1 cellular context compared by ENCODE assay signal in the genomic region with DNA sequence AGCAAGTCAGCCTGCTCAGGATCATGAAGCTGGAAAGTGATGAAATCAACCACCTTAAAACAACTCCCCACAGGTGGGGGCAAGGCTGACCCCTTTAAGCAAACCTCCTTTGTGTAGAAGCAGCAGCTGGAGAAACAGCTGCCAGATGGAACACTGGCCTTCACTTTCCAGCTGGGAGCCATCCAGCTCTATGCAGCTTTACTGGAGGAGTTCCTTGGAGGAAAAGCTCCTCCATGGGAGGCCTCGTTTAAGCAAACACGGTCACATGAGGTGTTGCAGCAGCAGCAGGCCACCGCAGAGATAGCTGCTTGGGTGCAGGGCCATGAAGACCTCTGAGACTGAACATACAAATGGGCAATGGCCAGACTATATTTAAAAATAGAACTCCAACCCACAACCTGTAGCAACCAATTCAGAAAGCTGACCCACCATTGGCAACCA.
TF ChIP-seq lines count a peak whose summit lies in the region.

No MANE protein-coding gene starts in this region.

TF ChIP-seq in K562, 482 proteins besides CTCF, POLR2A, EP300 and RAD21 (continued from another document and continues in another):
- TF ChIP-seq, protein P1, sequence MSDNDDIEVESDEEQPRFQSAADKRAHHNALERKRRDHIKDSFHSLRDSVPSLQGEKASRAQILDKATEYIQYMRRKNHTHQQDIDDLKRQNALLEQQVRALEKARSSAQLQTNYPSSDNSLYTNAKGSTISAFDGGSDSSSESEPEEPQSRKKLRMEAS (CRISPR knock-in tag; IDR thresholded peaks at IDR 0.05) = no peak
- TF ChIP-seq ZBTB17 (CRISPR knock-in tag; IDR thresholded peaks at IDR 0.05) = 0 out of 2 replicates have a peak, but pooled peaks have one; percentile 39
- no peak for TF ChIP-seq CSDE1 (IDR thresholded peaks at IDR 0.05)
- TF ChIP-seq ZBTB7A (IDR thresholded peaks at IDR 0.05; ENCODE audit: borderline replicate concordance, control insufficient read depth, low read depth, low read length) = no peak
- no peak for TF ChIP-seq KLF1 (tag; IDR thresholded peaks at IDR 0.05)
- TF ChIP-seq CHD1 (IDR thresholded peaks at IDR 0.05; ENCODE audit: low read length) = no peak
- peak; percentile 25; the same call in 1 of the 2 replicates for TF ChIP-seq CXXC5 (CRISPR knock-in tag; IDR thresholded peaks at IDR 0.05)
- TF ChIP-seq, protein P2, sequence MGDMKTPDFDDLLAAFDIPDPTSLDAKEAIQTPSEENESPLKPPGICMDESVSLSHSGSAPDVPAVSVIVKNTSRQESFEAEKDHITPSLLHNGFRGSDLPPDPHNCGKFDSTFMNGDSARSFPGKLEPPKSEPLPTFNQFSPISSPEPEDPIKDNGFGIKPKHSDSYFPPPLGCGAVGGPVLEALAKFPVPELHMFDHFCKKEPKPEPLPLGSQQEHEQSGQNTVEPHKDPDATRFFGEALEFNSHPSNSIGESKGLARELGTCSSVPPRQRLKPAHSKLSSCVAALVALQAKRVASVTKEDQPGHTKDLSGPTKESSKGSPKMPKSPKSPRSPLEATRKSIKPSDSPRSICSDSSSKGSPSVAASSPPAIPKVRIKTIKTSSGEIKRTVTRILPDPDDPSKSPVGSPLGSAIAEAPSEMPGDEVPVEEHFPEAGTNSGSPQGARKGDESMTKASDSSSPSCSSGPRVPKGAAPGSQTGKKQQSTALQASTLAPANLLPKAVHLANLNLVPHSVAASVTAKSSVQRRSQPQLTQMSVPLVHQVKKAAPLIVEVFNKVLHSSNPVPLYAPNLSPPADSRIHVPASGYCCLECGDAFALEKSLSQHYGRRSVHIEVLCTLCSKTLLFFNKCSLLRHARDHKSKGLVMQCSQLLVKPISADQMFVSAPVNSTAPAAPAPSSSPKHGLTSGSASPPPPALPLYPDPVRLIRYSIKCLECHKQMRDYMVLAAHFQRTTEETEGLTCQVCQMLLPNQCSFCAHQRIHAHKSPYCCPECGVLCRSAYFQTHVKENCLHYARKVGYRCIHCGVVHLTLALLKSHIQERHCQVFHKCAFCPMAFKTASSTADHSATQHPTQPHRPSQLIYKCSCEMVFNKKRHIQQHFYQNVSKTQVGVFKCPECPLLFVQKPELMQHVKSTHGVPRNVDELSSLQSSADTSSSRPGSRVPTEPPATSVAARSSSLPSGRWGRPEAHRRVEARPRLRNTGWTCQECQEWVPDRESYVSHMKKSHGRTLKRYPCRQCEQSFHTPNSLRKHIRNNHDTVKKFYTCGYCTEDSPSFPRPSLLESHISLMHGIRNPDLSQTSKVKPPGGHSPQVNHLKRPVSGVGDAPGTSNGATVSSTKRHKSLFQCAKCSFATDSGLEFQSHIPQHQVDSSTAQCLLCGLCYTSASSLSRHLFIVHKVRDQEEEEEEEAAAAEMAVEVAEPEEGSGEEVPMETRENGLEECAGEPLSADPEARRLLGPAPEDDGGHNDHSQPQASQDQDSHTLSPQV (IDR thresholded peaks at IDR 0.05) = 0 out of 2 replicates have a peak, but pooled peaks have one; percentile 26
- TF ChIP-seq BCOR (IDR thresholded peaks at IDR 0.05) = no peak
- peak; percentile 68; the same call in 1 of the 2 replicates for TF ChIP-seq ZNF175 (CRISPR knock-in tag; IDR thresholded peaks at IDR 0.05; ENCODE audit: low read depth)
- TF ChIP-seq PHB2 (IDR thresholded peaks at IDR 0.05; ENCODE audit: low read depth) = no peak
- TF ChIP-seq ZNF274 (IDR thresholded peaks at IDR 0.05; ENCODE audit: borderline replicate concordance, low read depth, low read length) = no peak
- peak; percentile 78 for TF ChIP-seq CEBPB (tag; IDR thresholded peaks at IDR 0.05)
- TF ChIP-seq SMARCA4 (IDR thresholded peaks at IDR 0.05) = no peak
- TF ChIP-seq ETV5 (CRISPR knock-in tag; IDR thresholded peaks at IDR 0.05; ENCODE audit: low read depth) = no peak
- TF ChIP-seq CTBP1 (IDR thresholded peaks at IDR 0.05; ENCODE audit: borderline replicate concordance) = no peak
- TF ChIP-seq L3MBTL2 (IDR thresholded peaks at IDR 0.05) = peak; percentile 85
- TF ChIP-seq ZNF707 (CRISPR knock-in tag; conservative IDR thresholded peaks at IDR 0.05) = no peak
- TF ChIP-seq PRPF4 (IDR thresholded peaks at IDR 0.05; ENCODE audit: insufficient read depth, low read depth, low read length, poor library complexity, severe bottlenecking) = no peak
- no peak for TF ChIP-seq ZFPM2 (CRISPR knock-in tag; IDR thresholded peaks at IDR 0.05)
- no peak for TF ChIP-seq ATF1 (CRISPR knock-in tag; IDR thresholded peaks at IDR 0.05)
- TF ChIP-seq ATF1 (tag; IDR thresholded peaks at IDR 0.05) = no peak
- no peak for TF ChIP-seq MXI1 (IDR thresholded peaks at IDR 0.05; ENCODE audit: low read depth, low read length)
- TF ChIP-seq, protein P3, sequence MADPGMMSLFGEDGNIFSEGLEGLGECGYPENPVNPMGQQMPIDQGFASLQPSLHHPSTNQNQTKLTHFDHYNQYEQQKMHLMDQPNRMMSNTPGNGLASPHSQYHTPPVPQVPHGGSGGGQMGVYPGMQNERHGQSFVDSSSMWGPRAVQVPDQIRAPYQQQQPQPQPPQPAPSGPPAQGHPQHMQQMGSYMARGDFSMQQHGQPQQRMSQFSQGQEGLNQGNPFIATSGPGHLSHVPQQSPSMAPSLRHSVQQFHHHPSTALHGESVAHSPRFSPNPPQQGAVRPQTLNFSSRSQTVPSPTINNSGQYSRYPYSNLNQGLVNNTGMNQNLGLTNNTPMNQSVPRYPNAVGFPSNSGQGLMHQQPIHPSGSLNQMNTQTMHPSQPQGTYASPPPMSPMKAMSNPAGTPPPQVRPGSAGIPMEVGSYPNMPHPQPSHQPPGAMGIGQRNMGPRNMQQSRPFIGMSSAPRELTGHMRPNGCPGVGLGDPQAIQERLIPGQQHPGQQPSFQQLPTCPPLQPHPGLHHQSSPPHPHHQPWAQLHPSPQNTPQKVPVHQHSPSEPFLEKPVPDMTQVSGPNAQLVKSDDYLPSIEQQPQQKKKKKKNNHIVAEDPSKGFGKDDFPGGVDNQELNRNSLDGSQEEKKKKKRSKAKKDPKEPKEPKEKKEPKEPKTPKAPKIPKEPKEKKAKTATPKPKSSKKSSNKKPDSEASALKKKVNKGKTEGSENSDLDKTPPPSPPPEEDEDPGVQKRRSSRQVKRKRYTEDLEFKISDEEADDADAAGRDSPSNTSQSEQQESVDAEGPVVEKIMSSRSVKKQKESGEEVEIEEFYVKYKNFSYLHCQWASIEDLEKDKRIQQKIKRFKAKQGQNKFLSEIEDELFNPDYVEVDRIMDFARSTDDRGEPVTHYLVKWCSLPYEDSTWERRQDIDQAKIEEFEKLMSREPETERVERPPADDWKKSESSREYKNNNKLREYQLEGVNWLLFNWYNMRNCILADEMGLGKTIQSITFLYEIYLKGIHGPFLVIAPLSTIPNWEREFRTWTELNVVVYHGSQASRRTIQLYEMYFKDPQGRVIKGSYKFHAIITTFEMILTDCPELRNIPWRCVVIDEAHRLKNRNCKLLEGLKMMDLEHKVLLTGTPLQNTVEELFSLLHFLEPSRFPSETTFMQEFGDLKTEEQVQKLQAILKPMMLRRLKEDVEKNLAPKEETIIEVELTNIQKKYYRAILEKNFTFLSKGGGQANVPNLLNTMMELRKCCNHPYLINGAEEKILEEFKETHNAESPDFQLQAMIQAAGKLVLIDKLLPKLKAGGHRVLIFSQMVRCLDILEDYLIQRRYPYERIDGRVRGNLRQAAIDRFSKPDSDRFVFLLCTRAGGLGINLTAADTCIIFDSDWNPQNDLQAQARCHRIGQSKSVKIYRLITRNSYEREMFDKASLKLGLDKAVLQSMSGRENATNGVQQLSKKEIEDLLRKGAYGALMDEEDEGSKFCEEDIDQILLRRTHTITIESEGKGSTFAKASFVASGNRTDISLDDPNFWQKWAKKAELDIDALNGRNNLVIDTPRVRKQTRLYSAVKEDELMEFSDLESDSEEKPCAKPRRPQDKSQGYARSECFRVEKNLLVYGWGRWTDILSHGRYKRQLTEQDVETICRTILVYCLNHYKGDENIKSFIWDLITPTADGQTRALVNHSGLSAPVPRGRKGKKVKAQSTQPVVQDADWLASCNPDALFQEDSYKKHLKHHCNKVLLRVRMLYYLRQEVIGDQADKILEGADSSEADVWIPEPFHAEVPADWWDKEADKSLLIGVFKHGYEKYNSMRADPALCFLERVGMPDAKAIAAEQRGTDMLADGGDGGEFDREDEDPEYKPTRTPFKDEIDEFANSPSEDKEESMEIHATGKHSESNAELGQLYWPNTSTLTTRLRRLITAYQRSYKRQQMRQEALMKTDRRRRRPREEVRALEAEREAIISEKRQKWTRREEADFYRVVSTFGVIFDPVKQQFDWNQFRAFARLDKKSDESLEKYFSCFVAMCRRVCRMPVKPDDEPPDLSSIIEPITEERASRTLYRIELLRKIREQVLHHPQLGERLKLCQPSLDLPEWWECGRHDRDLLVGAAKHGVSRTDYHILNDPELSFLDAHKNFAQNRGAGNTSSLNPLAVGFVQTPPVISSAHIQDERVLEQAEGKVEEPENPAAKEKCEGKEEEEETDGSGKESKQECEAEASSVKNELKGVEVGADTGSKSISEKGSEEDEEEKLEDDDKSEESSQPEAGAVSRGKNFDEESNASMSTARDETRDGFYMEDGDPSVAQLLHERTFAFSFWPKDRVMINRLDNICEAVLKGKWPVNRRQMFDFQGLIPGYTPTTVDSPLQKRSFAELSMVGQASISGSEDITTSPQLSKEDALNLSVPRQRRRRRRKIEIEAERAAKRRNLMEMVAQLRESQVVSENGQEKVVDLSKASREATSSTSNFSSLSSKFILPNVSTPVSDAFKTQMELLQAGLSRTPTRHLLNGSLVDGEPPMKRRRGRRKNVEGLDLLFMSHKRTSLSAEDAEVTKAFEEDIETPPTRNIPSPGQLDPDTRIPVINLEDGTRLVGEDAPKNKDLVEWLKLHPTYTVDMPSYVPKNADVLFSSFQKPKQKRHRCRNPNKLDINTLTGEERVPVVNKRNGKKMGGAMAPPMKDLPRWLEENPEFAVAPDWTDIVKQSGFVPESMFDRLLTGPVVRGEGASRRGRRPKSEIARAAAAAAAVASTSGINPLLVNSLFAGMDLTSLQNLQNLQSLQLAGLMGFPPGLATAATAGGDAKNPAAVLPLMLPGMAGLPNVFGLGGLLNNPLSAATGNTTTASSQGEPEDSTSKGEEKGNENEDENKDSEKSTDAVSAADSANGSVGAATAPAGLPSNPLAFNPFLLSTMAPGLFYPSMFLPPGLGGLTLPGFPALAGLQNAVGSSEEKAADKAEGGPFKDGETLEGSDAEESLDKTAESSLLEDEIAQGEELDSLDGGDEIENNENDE (IDR thresholded peaks at IDR 0.05; ENCODE audit: low read depth, low read length) = no peak
- no peak for TF ChIP-seq PHB (CRISPR knock-in tag; IDR thresholded peaks at IDR 0.05)
- no peak for TF ChIP-seq ZFP30 (CRISPR knock-in tag; IDR thresholded peaks at IDR 0.05; ENCODE audit: borderline replicate concordance)
- TF ChIP-seq, protein P4, sequence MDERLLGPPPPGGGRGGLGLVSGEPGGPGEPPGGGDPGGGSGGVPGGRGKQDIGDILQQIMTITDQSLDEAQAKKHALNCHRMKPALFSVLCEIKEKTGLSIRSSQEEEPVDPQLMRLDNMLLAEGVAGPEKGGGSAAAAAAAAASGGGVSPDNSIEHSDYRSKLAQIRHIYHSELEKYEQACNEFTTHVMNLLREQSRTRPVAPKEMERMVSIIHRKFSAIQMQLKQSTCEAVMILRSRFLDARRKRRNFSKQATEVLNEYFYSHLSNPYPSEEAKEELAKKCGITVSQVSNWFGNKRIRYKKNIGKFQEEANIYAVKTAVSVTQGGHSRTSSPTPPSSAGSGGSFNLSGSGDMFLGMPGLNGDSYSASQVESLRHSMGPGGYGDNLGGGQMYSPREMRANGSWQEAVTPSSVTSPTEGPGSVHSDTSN (CRISPR knock-in tag; IDR thresholded peaks at IDR 0.05; ENCODE audit: low read depth) = no peak
- TF ChIP-seq, protein P4 (tag; conservative IDR thresholded peaks at IDR 0.05; ENCODE audit: low read depth) = no peak
- TF ChIP-seq MCM7 (IDR thresholded peaks at IDR 0.05) = no peak
- no peak for TF ChIP-seq GTF2A2 (tag; IDR thresholded peaks at IDR 0.05)
- TF ChIP-seq, protein P5, sequence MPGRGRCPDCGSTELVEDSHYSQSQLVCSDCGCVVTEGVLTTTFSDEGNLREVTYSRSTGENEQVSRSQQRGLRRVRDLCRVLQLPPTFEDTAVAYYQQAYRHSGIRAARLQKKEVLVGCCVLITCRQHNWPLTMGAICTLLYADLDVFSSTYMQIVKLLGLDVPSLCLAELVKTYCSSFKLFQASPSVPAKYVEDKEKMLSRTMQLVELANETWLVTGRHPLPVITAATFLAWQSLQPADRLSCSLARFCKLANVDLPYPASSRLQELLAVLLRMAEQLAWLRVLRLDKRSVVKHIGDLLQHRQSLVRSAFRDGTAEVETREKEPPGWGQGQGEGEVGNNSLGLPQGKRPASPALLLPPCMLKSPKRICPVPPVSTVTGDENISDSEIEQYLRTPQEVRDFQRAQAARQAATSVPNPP (IDR thresholded peaks at IDR 0.05; ENCODE audit: borderline replicate concordance, insufficient read depth, insufficient read length) = no peak
- no peak for TF ChIP-seq RFX1 (IDR thresholded peaks at IDR 0.05)
- no peak for TF ChIP-seq DMBX1 (CRISPR knock-in tag; IDR thresholded peaks at IDR 0.05; ENCODE audit: borderline replicate concordance)
- TF ChIP-seq SMAD1 (IDR thresholded peaks at IDR 0.05; ENCODE audit: low read depth, low read length, partially characterized antibody) = no peak
- TF ChIP-seq, protein P6, sequence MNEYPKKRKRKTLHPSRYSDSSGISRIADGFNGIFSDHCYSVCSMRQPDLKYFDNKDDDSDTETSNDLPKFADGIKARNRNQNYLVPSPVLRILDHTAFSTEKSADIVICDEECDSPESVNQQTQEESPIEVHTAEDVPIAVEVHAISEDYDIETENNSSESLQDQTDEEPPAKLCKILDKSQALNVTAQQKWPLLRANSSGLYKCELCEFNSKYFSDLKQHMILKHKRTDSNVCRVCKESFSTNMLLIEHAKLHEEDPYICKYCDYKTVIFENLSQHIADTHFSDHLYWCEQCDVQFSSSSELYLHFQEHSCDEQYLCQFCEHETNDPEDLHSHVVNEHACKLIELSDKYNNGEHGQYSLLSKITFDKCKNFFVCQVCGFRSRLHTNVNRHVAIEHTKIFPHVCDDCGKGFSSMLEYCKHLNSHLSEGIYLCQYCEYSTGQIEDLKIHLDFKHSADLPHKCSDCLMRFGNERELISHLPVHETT (CRISPR knock-in tag; conservative IDR thresholded peaks at IDR 0.05 in 1 of 2, IDR thresholded peaks at IDR 0.05 in 1 of 2) = no peak
- TF ChIP-seq SIN3A (IDR thresholded peaks at IDR 0.05; ENCODE audit: borderline replicate concordance in 2 of 2, control insufficient read depth in 1 of 2, low read depth in 2 of 2, low read length in 2 of 2) = no peak
- TF ChIP-seq MAFG (tag; conservative IDR thresholded peaks at IDR 0.05) = no peak
- no peak for TF ChIP-seq TFAM (CRISPR knock-in tag; conservative IDR thresholded peaks at IDR 0.05)
- TF ChIP-seq ZNF134 (CRISPR knock-in tag; conservative IDR thresholded peaks at IDR 0.05) = no peak
- TF ChIP-seq ZNF584 (CRISPR knock-in tag; IDR thresholded peaks at IDR 0.05; ENCODE audit: low read depth) = no peak
